In genomic region chr1:44677201-44677520, GRCh38 we compare ENCODE assay signal across 9 cellular contexts. TPM values are rescaled to one million over a fixed set of nuclear protein-coding genes. Genes with fewer than 3 reads are reported as not detected.
DNase-seq lines count a peak whose midpoint lies in the region; ATAC-seq, FAIRE-seq and TF ChIP-seq lines count a peak whose summit lies in the region.
"Had no signal": no experiment of that assay in that cellular context is flagged by ENCODE, and none has a peak within 500 bp of the region (broad histone marks: within the 10 kb centered on the region; RNA-seq: fewer than 3 reads in every experiment).

No MANE protein-coding gene starts in this region.

- H3K4me3 Mint-ChIP-seq in type B pancreatic cell, result no peak overlapping the region
- H3K4me3 Mint-ChIP-seq: stimulated activated naive CD8-positive, alpha-beta T cell treated with anti-CD3 and anti-CD28 coated beads, Interleukin-15, Interleukin-2, amounts not matched to agents 100 ng/mL and 50 ng/mL, for 24 hours had no signal

- intact Hi-C loops in PC-3 (cut with micrococcal nuclease), result loop anchor here (1.0 kb wide), 1 partner anchor 22 kb away; no protein-coding TSS in a partner anchor

- H2AFZ ChIP-seq in PC-3 (ENCODE audit: low read length), result 0 out of 2 replicates have a peak overlapping the region, but pooled peaks have one; percentile 12

- no peaks in the 10 kb centered on the region for H3K27me3 ChIP-seq in PC-3 (ENCODE audit: low read length)

- no TSS peak for BruUV-seq in PC-3 (replicated peaks; lab: Mats Ljungman, UMichigan)

- POLR2A ChIA-PET in A549 (lab: Yijun Ruan, JAX), result no interaction called here
- POLR2A ChIA-PET in PC-3 (lab: Charles Lee; ENCODE audit: unreplicated experiment), result interaction anchor here (0.6 kb wide), 1 partner anchor 12 kb away, joined by 3 read pairs; no protein-coding TSS in a partner anchor

- no peaks in the 10 kb centered on the region for H3K36me3 ChIP-seq in PC-3 (ENCODE audit: low read depth, low read length)

- TF ChIP-seq EP300 in A549 (IDR thresholded peaks at IDR 0.05), result no peak

- TF ChIP-seq RAD21 in A549 (conservative IDR thresholded peaks at IDR 0.05 in 1 of 2, IDR thresholded peaks at IDR 0.05 in 1 of 2), result peak; percentile 14 to 23; a peak in 1 of 5 replicates

- H3K36me3 Mint-ChIP-seq in type B pancreatic cell, result peaks cover 11% of the 10 kb centered on the region

- H3K27ac Mint-ChIP-seq in type B pancreatic cell, result no peak overlapping the region
- H3K27ac Mint-ChIP-seq: stimulated activated naive CD8-positive, alpha-beta T cell treated with anti-CD3 and anti-CD28 coated beads, Interleukin-15, Interleukin-2, amounts not matched to agents 100 ng/mL and 50 ng/mL, for 24 hours had no signal

- H3K9me2 ChIP-seq in PC-3 (replicated peaks; ENCODE audit: low read length), result no peaks in the 10 kb centered on the region

- TF ChIP-seq CTCF in A549 (IDR thresholded peaks at IDR 0.05) (peak; percentile 47), GM12873 (IDR thresholded peaks at IDR 0.05; ENCODE audit: insufficient read depth, low read depth, low read length, missing control alignments) (peak; percentile 64), PC-3 (conservative IDR thresholded peaks at IDR 0.05; ENCODE audit: low read depth, low read length) (peak; percentile 81), fibroblast of pulmonary artery (IDR thresholded peaks at IDR 0.05; ENCODE audit: low read length, missing control alignments) (peak; percentile 64), type B pancreatic cell (conservative IDR thresholded peaks at IDR 0.05) (peak; percentile 73)

- no peaks in the 10 kb centered on the region for H3K9me3 Mint-ChIP-seq in type B pancreatic cell
- H3K9me3 Mint-ChIP-seq: stimulated activated naive CD8-positive, alpha-beta T cell treated with anti-CD3 and anti-CD28 coated beads, Interleukin-15, Interleukin-2, amounts not matched to agents 100 ng/mL and 50 ng/mL, for 24 hours had no signal

- 12% methylated on average over 3 of the region's 3 CpGs for WGBS in A549 (ENCODE audit: missing lambda C conversion rate)

- no peaks in the 10 kb centered on the region for H4K20me1 ChIP-seq in PC-3 (ENCODE audit: low read length)

- FAIRE-seq in A549 (lab: Jason Lieb, UNC), result no peak

- no peaks in the 10 kb centered on the region for H3K79me2 ChIP-seq in PC-3 (ENCODE audit: low read length)

- H3K27ac ChIP-seq in A549 (peak overlapping the region; percentile 43 to 51; a peak in 3 of 6 replicates), PC-3 (ENCODE audit: low read length) (no peak overlapping the region)

- H3K4me2 ChIP-seq in A549 (peak overlapping the region; percentile 63), PC-3 (ENCODE audit: low read length) (peak overlapping the region; percentile 13)

- peaks cover 29% of the 10 kb centered on the region for H3K4me1 Mint-ChIP-seq in type B pancreatic cell (ENCODE audit: unreplicated experiment)

- ATAC-seq in A549 (no peak), PC-3 (no peak), HG03045 (IDR thresholded peaks at IDR 0.05; ENCODE audit: unreplicated experiment) (no peak), HG02870 (IDR thresholded peaks at IDR 0.05; ENCODE audit: unreplicated experiment) (no peak)

- no peak for TF ChIP-seq POLR2A in A549 (IDR thresholded peaks at IDR 0.05; ENCODE audit: low read length)

- H3K9ac ChIP-seq in PC-3 (ENCODE audit: low read length), result no peak overlapping the region

- peaks cover under 1% of the 10 kb centered on the region for H3F3A ChIP-seq in PC-3 (ENCODE audit: low read length, unreplicated experiment)

- H3K4me1 ChIP-seq in A549 (peaks cover 25% of the 10 kb centered on the region), PC-3 (ENCODE audit: insufficient read depth, low read length) (peaks cover 36% of the 10 kb centered on the region)

- CTCF ChIA-PET in A549 (lab: Yijun Ruan, JAX), result interaction anchor here (1.0 to 7.2 kb wide), 3 partner anchors 14 to 459 kb away, joined by 4 to 34 read pairs (median 5); no protein-coding TSS in a partner anchor
- CTCF ChIA-PET in PC-3 (lab: Charles Lee), result no interaction called here

- H3K9me3 ChIP-seq in A549 (no peaks in the 10 kb centered on the region), PC-3 (ENCODE audit: low read length) (no peaks in the 10 kb centered on the region)

- no peaks in the 10 kb centered on the region for H3K27me3 Mint-ChIP-seq in type B pancreatic cell
- H3K27me3 Mint-ChIP-seq: stimulated activated naive CD8-positive, alpha-beta T cell treated with anti-CD3 and anti-CD28 coated beads, Interleukin-15, Interleukin-2, amounts not matched to agents 100 ng/mL and 50 ng/mL, for 24 hours had no signal

- peak; percentile 51 to 53 for DNase-seq in A549 (ENCODE audit: low read depth in 1 of 2, low spot score in 1 of 2)
- DNase-seq in PC-3, result peak; percentile 67
- DNase-seq in fibroblast of pulmonary artery (ENCODE audit: low read depth), result peak; percentile 65
- no peak for DNase-seq in type B pancreatic cell (ENCODE audit: extremely low spot score, unreplicated experiment)
- no peak for DNase-seq in central memory CD4-positive, alpha-beta T cell

- no peak overlapping the region for H3K4me3 ChIP-seq in A549
- no peak overlapping the region for H3K4me3 ChIP-seq in PC-3 (ENCODE audit: low read length)
- H3K4me3 ChIP-seq in fibroblast of pulmonary artery (replicated peaks; ENCODE audit: low read depth, low read length), result no peak overlapping the region

TF ChIP-seq in A549, 52 proteins besides CTCF, POLR2A, EP300 and RAD21:
- TF ChIP-seq ZSCAN20 (CRISPR knock-in tag; IDR thresholded peaks at IDR 0.05), result no peak
- TF ChIP-seq RFX5 (IDR thresholded peaks at IDR 0.05), result no peak
- no peak for TF ChIP-seq EHMT2 (IDR thresholded peaks at IDR 0.05; ENCODE audit: low read depth)
- TF ChIP-seq CEBPB (IDR thresholded peaks at IDR 0.05), result peak; percentile 32 to 84; a peak in 3 of 4 replicates
- no peak for TF ChIP-seq FOSB (CRISPR knock-in tag; IDR thresholded peaks at IDR 0.05)

RNA-seq across cellular contexts. Expression of gene ARMH1, which starts 2.6 kb away (rescaled TPM):
- 2.7 TPM in 2 replicates for polyA plus RNA-seq in A549 (2011; rRNA removed)
- 0.61 and 0.66 TPM in 2 replicates for polyA plus RNA-seq in A549 (2012; cell fraction: cytosol; rRNA removed)
- polyA plus RNA-seq in A549 (2012; cell fraction: nucleus; rRNA removed), result 9.4 and 11.0 TPM in 2 replicates
- 1.3 to 2.4 TPM (median 1.7 TPM) in 3 replicates for polyA plus RNA-seq in A549 (2017; fragmentation: RNase III; extraction: RNeasy Plus Mini Kit Qiagen cat#74134 plus additional on column Dnase treatment)
- polyA minus RNA-seq in A549 (2011; rRNA and poly(A)+ RNA removed), result 1.1 and 1.9 TPM in 2 replicates
- total RNA-seq in PC-3 (2014; rRNA removed), result 0.15 TPM in 1 of 2 replicates, not detected in the other
- total RNA-seq in type B pancreatic cell (ENCODE audit: low replicate concordance), result 5.5 and 11.6 TPM in 2 replicates

RNA-seq across cellular contexts. Expression of gene TMEM53, which starts 2.9 kb away (rescaled TPM):
- 6.2 and 8.9 TPM in 2 replicates for polyA plus RNA-seq in A549 (2011; rRNA removed)
- polyA plus RNA-seq in A549 (2012; cell fraction: cytosol; rRNA removed), result 12.8 and 15.4 TPM in 2 replicates
- 12.0 and 12.3 TPM in 2 replicates for polyA plus RNA-seq in A549 (2012; cell fraction: nucleus; rRNA removed)
- polyA plus RNA-seq in A549 (2017; fragmentation: RNase III; extraction: RNeasy Plus Mini Kit Qiagen cat#74134 plus additional on column Dnase treatment), result 4.8 to 8.9 TPM (median 8.0 TPM) in 3 replicates
- polyA minus RNA-seq in A549 (2011; rRNA and poly(A)+ RNA removed), result 13.4 and 14.0 TPM in 2 replicates
- total RNA-seq in PC-3 (2014; rRNA removed), result 9.3 and 12.0 TPM in 2 replicates
- total RNA-seq in type B pancreatic cell (ENCODE audit: low replicate concordance), result 6.6 and 9.1 TPM in 2 replicates

RNA-seq across cellular contexts. Expression of gene RNU5D-1, which starts 53.8 kb away (rescaled TPM):
- polyA plus RNA-seq in A549 (2011; rRNA removed) (not detected in 2 replicates), A549 (2017; fragmentation: RNase III; extraction: RNeasy Plus Mini Kit Qiagen cat#74134 plus additional on column Dnase treatment) (not detected in 3 replicates)
- polyA plus RNA-seq in A549 (2012; cell fraction: cytosol; rRNA removed), result not detected in 2 replicates
- polyA plus RNA-seq in A549 (2012; cell fraction: nucleus; rRNA removed), result not detected in 2 replicates
- under 0.01 TPM in 2 replicates for polyA minus RNA-seq in A549 (2011; rRNA and poly(A)+ RNA removed)
- total RNA-seq in PC-3 (2014; rRNA removed) (not detected in 2 replicates), type B pancreatic cell (ENCODE audit: low replicate concordance) (not detected in 2 replicates)

Comparison
In these comparisons a context has a peak if more than half of its experiments do, and no peak if none do; other contexts are left out.
1. DNase-seq: peak in A549 (2 of 2), PC-3 (single experiment) and fibroblast of pulmonary artery (single experiment); none in type B pancreatic cell (single experiment) and central memory CD4-positive, alpha-beta T cell (single experiment).
2. Peak in every context shown above with its lines, with median percentiles within 50 percentile points of each other: CTCF ChIP-seq.